In genomic region chr1:67700220-67700619, GRCh38 we compare ENCODE assay signal across 19 cellular contexts. TPM values are rescaled to one million over a fixed set of nuclear protein-coding genes. Genes with fewer than 3 reads are reported as not detected.
DNase-seq lines count a peak whose midpoint lies in the region; ATAC-seq, FAIRE-seq and TF ChIP-seq lines count a peak whose summit lies in the region.
"Had no signal": no experiment of that assay in that cellular context is flagged by ENCODE, and none has a peak within 500 bp of the region (broad histone marks: within the 10 kb centered on the region; RNA-seq: fewer than 3 reads in every experiment).

No MANE protein-coding gene starts in this region.

- no peak for DNase-seq in activated CD8-positive, alpha-beta T cell treated with anti-CD3 and anti-CD28 coated beads for 36 hours
- no peak for DNase-seq in activated CD8-positive, alpha-beta T cell treated with anti-CD3 and anti-CD28 coated beads, Interleukin-2, amount 10 ng/mL, durations not matched to agents 7 days and 5 days
- DNase-seq in PC-9 = no peak
- DNase-seq in endodermal cell = no peak
- DNase-seq in stimulated activated effector memory CD8-positive, alpha-beta T cell treated with anti-CD3 and anti-CD28 coated beads, Interleukin-12 subunit alpha, Interleukin-12 subunit beta, amount 100 ng/mL, for 72 hours (ENCODE audit: low spot score in 2 of 2) = no peak
- no peak for DNase-seq in GM12892 (ENCODE audit: insufficient read length)
- no peak for DNase-seq in activated CD8-positive, alpha-beta memory T cell treated with anti-CD3 and anti-CD28 coated beads, Interleukin-2, amount 50 U/mL, for 48 hours
- no peak for DNase-seq in NCI-H526 (lab: John Stamatoyannopoulos, UW)
- DNase-seq: CD4-positive, alpha-beta T cell; DMS79 treated with DMSO at 0.1 percent for 48 hours; gastrocnemius medialis; GOT3; NCI-H1092 treated with DMSO at 0.1 percent for 48 hours; retina; tibial artery had no signal

- WGBS in endodermal cell (ENCODE audit: insufficient coverage in 1 of 2, insufficient read length in 1 of 2), 2 experiments = 86 to 90% methylated on average over 4 of the region's 4 CpGs

- TF ChIP-seq POLR2A in GM12892 (IDR thresholded peaks at IDR 0.05; ENCODE audit: low read depth, low read length) = no peak

- H3K36me3 ChIP-seq in PC-9 (ENCODE audit: low read depth) = peaks cover 6% of the 10 kb centered on the region; the same call in 1 of the 2 replicates
- H3K36me3 ChIP-seq in endodermal cell (ENCODE audit: control insufficient read depth, insufficient read depth, low read length) = no peaks in the 10 kb centered on the region
- H3K36me3 ChIP-seq: breast epithelium, neutrophil had no signal

- CTCF ChIA-PET in activated CD8-positive, alpha-beta T cell treated with anti-CD3 and anti-CD28 coated beads for 36 hours (lab: Charles Lee) = interaction anchor here (1.1 to 1.9 kb wide), 5 partner anchors 11 to 142 kb away, joined by 3 to 7 read pairs (median 4); partner anchors contain the start of gene GADD45A
- CTCF ChIA-PET in activated CD8-positive, alpha-beta T cell treated with anti-CD3 and anti-CD28 coated beads, Interleukin-2, amount 10 ng/mL, durations not matched to agents 7 days and 5 days (lab: Charles Lee) = no interaction called here
- CTCF ChIA-PET in PC-9 (lab: Charles Lee) = interaction anchor here (0.6 to 1.5 kb wide), 5 partner anchors 10 to 165 kb away, joined by 3 to 10 read pairs (median 4); no protein-coding TSS in a partner anchor

- no peak overlapping the region for H3K9ac ChIP-seq in endodermal cell (ENCODE audit: extremely low read depth, low read length, poor library complexity, severe bottlenecking)
- H3K9ac ChIP-seq: KMS-11 had no signal

- H3F3A ChIP-seq in PC-9 (ENCODE audit: insufficient read depth, low read depth) = peaks cover 28% of the 10 kb centered on the region

- H3K27ac ChIP-seq in PC-9 (peak overlapping the region; percentile 39), endodermal cell (ENCODE audit: low read depth, low read length) (no peak overlapping the region)
- H3K27ac ChIP-seq: breast epithelium, gastrocnemius medialis, KMS-11, neutrophil had no signal

- peaks cover 18% of the 10 kb centered on the region for H3K4me1 ChIP-seq in PC-9 (replicated peaks; ENCODE audit: insufficient read depth)
- no peaks in the 10 kb centered on the region for H3K4me1 ChIP-seq in endodermal cell (ENCODE audit: control insufficient read depth, insufficient read depth, low read length)
- H3K4me1 ChIP-seq: breast epithelium, gastrocnemius medialis, tibial artery had no signal

- H3K4me3 ChIP-seq in PC-9 = no peak overlapping the region
- H3K4me3 ChIP-seq in endodermal cell (ENCODE audit: low read length) = no peak overlapping the region
- H3K4me3 ChIP-seq: breast epithelium, gastrocnemius medialis, tibial artery had no signal

- peaks cover 18% of the 10 kb centered on the region for H3K4me1 Mint-ChIP-seq in activated CD8-positive, alpha-beta T cell treated with anti-CD3 and anti-CD28 coated beads for 36 hours (ENCODE audit: low read depth)
- H3K4me1 Mint-ChIP-seq in activated CD8-positive, alpha-beta T cell treated with anti-CD3 and anti-CD28 coated beads, Interleukin-2, amount 10 ng/mL, durations not matched to agents 7 days and 5 days (ENCODE audit: low read depth) = no peaks in the 10 kb centered on the region
- H3K4me1 Mint-ChIP-seq in endodermal cell = peaks cover 29% of the 10 kb centered on the region
- peaks cover 18% of the 10 kb centered on the region for H3K4me1 Mint-ChIP-seq in stimulated activated effector memory CD8-positive, alpha-beta T cell treated with anti-CD3 and anti-CD28 coated beads, Interleukin-12 subunit alpha, Interleukin-12 subunit beta, amount 100 ng/mL, for 72 hours

- no peaks in the 10 kb centered on the region for H3K36me3 Mint-ChIP-seq in activated CD8-positive, alpha-beta T cell treated with anti-CD3 and anti-CD28 coated beads for 36 hours (ENCODE audit: low read depth)
- no peaks in the 10 kb centered on the region for H3K36me3 Mint-ChIP-seq in activated CD8-positive, alpha-beta T cell treated with anti-CD3 and anti-CD28 coated beads, Interleukin-2, amount 10 ng/mL, durations not matched to agents 7 days and 5 days (ENCODE audit: low read depth)
- H3K36me3 Mint-ChIP-seq in endodermal cell (ENCODE audit: low read depth) = no peaks in the 10 kb centered on the region
- no peaks in the 10 kb centered on the region for H3K36me3 Mint-ChIP-seq in stimulated activated effector memory CD8-positive, alpha-beta T cell treated with anti-CD3 and anti-CD28 coated beads, Interleukin-12 subunit alpha, Interleukin-12 subunit beta, amount 100 ng/mL, for 72 hours
- H3K36me3 Mint-ChIP-seq: activated naive CD4-positive, alpha-beta T cell treated with anti-CD3 and anti-CD28 coated beads, Interleukin-2, amount 50 U/mL, for 24 hours had no signal

- H3K79me2 ChIP-seq in PC-9 (ENCODE audit: low read depth) = no peaks in the 10 kb centered on the region

- no TSS peak for BruUV-seq in PC-9 (replicated peaks; lab: Mats Ljungman, UMichigan)

- no peaks in the 10 kb centered on the region for H3K9me3 Mint-ChIP-seq in activated CD8-positive, alpha-beta T cell treated with anti-CD3 and anti-CD28 coated beads for 36 hours
- no peaks in the 10 kb centered on the region for H3K9me3 Mint-ChIP-seq in activated CD8-positive, alpha-beta T cell treated with anti-CD3 and anti-CD28 coated beads, Interleukin-2, amount 10 ng/mL, durations not matched to agents 7 days and 5 days (ENCODE audit: insufficient read depth)
- H3K9me3 Mint-ChIP-seq in endodermal cell = no peaks in the 10 kb centered on the region
- no peaks in the 10 kb centered on the region for H3K9me3 Mint-ChIP-seq in stimulated activated effector memory CD8-positive, alpha-beta T cell treated with anti-CD3 and anti-CD28 coated beads, Interleukin-12 subunit alpha, Interleukin-12 subunit beta, amount 100 ng/mL, for 72 hours
- H3K9me3 Mint-ChIP-seq: activated naive CD4-positive, alpha-beta T cell treated with anti-CD3 and anti-CD28 coated beads, Interleukin-2, amount 50 U/mL, for 24 hours; CD4-positive, alpha-beta T cell had no signal

- no peaks in the 10 kb centered on the region for H3K27me3 ChIP-seq in PC-9 (ENCODE audit: insufficient read depth, low read depth)
- no peaks in the 10 kb centered on the region for H3K27me3 ChIP-seq in endodermal cell (ENCODE audit: control insufficient read depth, insufficient read depth, low read length, poor library complexity, severe bottlenecking)
- H3K27me3 ChIP-seq: breast epithelium, gastrocnemius medialis, neutrophil, tibial artery had no signal

- H3K9me2 ChIP-seq in PC-9 (ENCODE audit: insufficient read depth) = no peaks in the 10 kb centered on the region

- H3K27ac Mint-ChIP-seq in activated CD8-positive, alpha-beta T cell treated with anti-CD3 and anti-CD28 coated beads for 36 hours = peak overlapping the region; percentile 70
- no peak overlapping the region for H3K27ac Mint-ChIP-seq in activated CD8-positive, alpha-beta T cell treated with anti-CD3 and anti-CD28 coated beads, Interleukin-2, amount 10 ng/mL, durations not matched to agents 7 days and 5 days
- H3K27ac Mint-ChIP-seq in endodermal cell = peak overlapping the region; percentile 80
- H3K27ac Mint-ChIP-seq in stimulated activated effector memory CD8-positive, alpha-beta T cell treated with anti-CD3 and anti-CD28 coated beads, Interleukin-12 subunit alpha, Interleukin-12 subunit beta, amount 100 ng/mL, for 72 hours = peak overlapping the region; percentile 41
- H3K27ac Mint-ChIP-seq: activated naive CD4-positive, alpha-beta T cell treated with anti-CD3 and anti-CD28 coated beads, Interleukin-2, amount 50 U/mL, for 24 hours; CD4-positive, alpha-beta T cell had no signal

- H3K4me2 ChIP-seq in PC-9 = peak overlapping the region; percentile 39
- H3K4me2 ChIP-seq: KMS-11 had no signal

- intact Hi-C loops in activated CD8-positive, alpha-beta T cell treated with anti-CD3 and anti-CD28 coated beads for 36 hours (cut with micrococcal nuclease) = no loop called here
- intact Hi-C loops in PC-9 (cut with micrococcal nuclease; ENCODE audit: unreplicated experiment) = loop anchor here (1.0 to 10.0 kb wide), 3 partner anchors 14 to 475 kb away; no protein-coding TSS in a partner anchor

- no peaks in the 10 kb centered on the region for H4K20me1 ChIP-seq in PC-9 (ENCODE audit: insufficient read depth)

- H3K9me3 ChIP-seq in PC-9 (ENCODE audit: insufficient read depth, low read depth) = no peaks in the 10 kb centered on the region
- no peaks in the 10 kb centered on the region for H3K9me3 ChIP-seq in endodermal cell (ENCODE audit: control insufficient read depth, low read length)
- H3K9me3 ChIP-seq: breast epithelium, gastrocnemius medialis, neutrophil, tibial artery had no signal

- no peaks in the 10 kb centered on the region for H3K27me3 Mint-ChIP-seq in activated CD8-positive, alpha-beta T cell treated with anti-CD3 and anti-CD28 coated beads for 36 hours
- H3K27me3 Mint-ChIP-seq in activated CD8-positive, alpha-beta T cell treated with anti-CD3 and anti-CD28 coated beads, Interleukin-2, amount 10 ng/mL, durations not matched to agents 7 days and 5 days (ENCODE audit: low read depth) = peaks cover 2% of the 10 kb centered on the region
- H3K27me3 Mint-ChIP-seq in endodermal cell (ENCODE audit: insufficient read depth) = no peaks in the 10 kb centered on the region
- H3K27me3 Mint-ChIP-seq: activated naive CD4-positive, alpha-beta T cell treated with anti-CD3 and anti-CD28 coated beads, Interleukin-2, amount 50 U/mL, for 24 hours; CD4-positive, alpha-beta T cell had no signal

- H2AFZ ChIP-seq in PC-9 = no peak overlapping the region

- no peak for FAIRE-seq in GM12892 (lab: Jason Lieb, UNC)

- no peak for ATAC-seq in activated CD8-positive, alpha-beta T cell treated with anti-CD3 and anti-CD28 coated beads for 36 hours
- no peak for ATAC-seq in activated CD8-positive, alpha-beta T cell treated with anti-CD3 and anti-CD28 coated beads, Interleukin-2, amount 10 ng/mL, durations not matched to agents 7 days and 5 days
- no peak for ATAC-seq in stimulated activated effector memory CD8-positive, alpha-beta T cell treated with anti-CD3 and anti-CD28 coated beads, Interleukin-12 subunit alpha, Interleukin-12 subunit beta, amount 100 ng/mL, for 72 hours

- POLR2A ChIA-PET in activated CD8-positive, alpha-beta T cell treated with anti-CD3 and anti-CD28 coated beads for 36 hours (lab: Charles Lee) = interaction anchor here (5.6 kb wide), 1 partner anchor 15 kb away, joined by 23 read pairs; the partner anchor contains the start of gene GADD45A
- POLR2A ChIA-PET in activated CD8-positive, alpha-beta T cell treated with anti-CD3 and anti-CD28 coated beads, Interleukin-2, amount 10 ng/mL, durations not matched to agents 7 days and 5 days (lab: Charles Lee) = interaction anchor here (1.9 kb wide), 1 partner anchor 15 kb away, joined by 7 read pairs; the partner anchor contains the start of gene GADD45A
- POLR2A ChIA-PET in PC-9 (lab: Charles Lee; ENCODE audit: unreplicated experiment) = interaction anchor here (0.5 to 0.7 kb wide), 5 partner anchors 17 to 776 kb away, joined by 3 to 8 read pairs (median 3); partner anchors contain the start of genes DNAI4 and MIER1

- no peak overlapping the region for H3K4me3 Mint-ChIP-seq in activated CD8-positive, alpha-beta T cell treated with anti-CD3 and anti-CD28 coated beads for 36 hours
- no peak overlapping the region for H3K4me3 Mint-ChIP-seq in activated CD8-positive, alpha-beta T cell treated with anti-CD3 and anti-CD28 coated beads, Interleukin-2, amount 10 ng/mL, durations not matched to agents 7 days and 5 days
- no peak overlapping the region for H3K4me3 Mint-ChIP-seq in endodermal cell
- no peak overlapping the region for H3K4me3 Mint-ChIP-seq in stimulated activated effector memory CD8-positive, alpha-beta T cell treated with anti-CD3 and anti-CD28 coated beads, Interleukin-12 subunit alpha, Interleukin-12 subunit beta, amount 100 ng/mL, for 72 hours
- H3K4me3 Mint-ChIP-seq: activated naive CD4-positive, alpha-beta T cell treated with anti-CD3 and anti-CD28 coated beads, Interleukin-2, amount 50 U/mL, for 24 hours; CD4-positive, alpha-beta T cell had no signal

- TF ChIP-seq CTCF in activated CD8-positive, alpha-beta T cell treated with anti-CD3 and anti-CD28 coated beads for 36 hours (IDR thresholded peaks at IDR 0.05) = no peak
- TF ChIP-seq CTCF in PC-9 (conservative IDR thresholded peaks at IDR 0.05) (no peak), endodermal cell (conservative IDR thresholded peaks at IDR 0.05) (no peak)

RNA-seq across cellular contexts. Expression of gene GADD45A, which starts 15.2 kb away (rescaled TPM):
- 10 to 100 TPM; 33.5 to 34.3 TPM for total RNA-seq in activated CD8-positive, alpha-beta T cell treated with anti-CD3 and anti-CD28 coated beads for 36 hours
- total RNA-seq in activated CD8-positive, alpha-beta T cell treated with anti-CD3 and anti-CD28 coated beads, Interleukin-2, amount 10 ng/mL, durations not matched to agents 7 days and 5 days = 10 to 100 TPM; 17.9 to 21.7 TPM
- total RNA-seq in PC-9 (2021) = 63.6 and 112 TPM in 2 replicates
- total RNA-seq in endodermal cell = 10 to 100 TPM; 48.0 to 52.4 TPM
- polyA plus RNA-seq in endodermal cell (2013, experiment 1 of 2) = 31.4 TPM
- polyA plus RNA-seq in endodermal cell (2013, experiment 2 of 2) = 34.8 TPM
- 44.4 TPM for polyA plus RNA-seq in GM12892 (2012; ENCODE audit: missing spikeins)
